ENCODE assay signal across 8 cellular contexts in genomic region chr1:183589836-183590224, GRCh38. TPM values are rescaled to one million over a fixed set of nuclear protein-coding genes. Genes with fewer than 3 reads are reported as not detected.
DNase-seq lines count a peak whose midpoint lies in the region; ATAC-seq and TF ChIP-seq lines count a peak whose summit lies in the region.

No MANE protein-coding gene starts in this region.

- H3K4me1 Mint-ChIP-seq in activated naive CD8-positive, alpha-beta T cell treated with anti-CD3 and anti-CD28 coated beads for 36 hours: peaks cover 19% of the 10 kb centered on the region

- TF ChIP-seq POLR2A in sigmoid colon (IDR thresholded peaks at IDR 0.05) (no peak), body of pancreas (IDR thresholded peaks at IDR 0.05) (no peak)

- H3K4me3 ChIP-seq in sigmoid colon (peak overlapping the region in 2 of 4 donors; percentile 9 to 29), body of pancreas (no peak overlapping the region)

- H3K9me3 ChIP-seq in sigmoid colon (no peaks in the 10 kb centered on the region), body of pancreas (no peaks in the 10 kb centered on the region)

- intact Hi-C loops in sigmoid colon (cut with DNase I) (no loop called here), body of pancreas (cut with DNase I) (no loop called here)

- H3K27ac Mint-ChIP-seq in activated naive CD8-positive, alpha-beta T cell treated with anti-CD3 and anti-CD28 coated beads for 36 hours: peak overlapping the region; percentile 70

- H3K36me3 ChIP-seq in sigmoid colon: no peaks in the 10 kb centered on the region
- H3K36me3 ChIP-seq in body of pancreas (replicated peaks in 1 of 2; ENCODE audit: insufficient read depth in 1 of 2, low read depth in 2 of 2): no peaks in the 10 kb centered on the region

- no peak for TF ChIP-seq EP300 in sigmoid colon (IDR thresholded peaks at IDR 0.05)

- no peaks in the 10 kb centered on the region for H3K9me3 Mint-ChIP-seq in activated naive CD8-positive, alpha-beta T cell treated with anti-CD3 and anti-CD28 coated beads for 36 hours

- H3K4me3 Mint-ChIP-seq in activated naive CD8-positive, alpha-beta T cell treated with anti-CD3 and anti-CD28 coated beads for 36 hours: peak overlapping the region; percentile 44

- DNase-seq in activated naive CD8-positive, alpha-beta T cell treated with anti-CD3 and anti-CD28 coated beads for 36 hours: no peak
- DNase-seq in sigmoid colon (no peak), H4 (ENCODE audit: low spot score) (no peak), pons (ENCODE audit: low spot score) (no peak), middle frontal gyrus (ENCODE audit: extremely low spot score, low spot score) (no peak), body of pancreas (no peak)

- peak; percentile 3 for ATAC-seq in GM18870 (IDR thresholded peaks at IDR 0.05; ENCODE audit: unreplicated experiment)
- peak; percentile 24 for ATAC-seq in HG02642 (IDR thresholded peaks at IDR 0.05; ENCODE audit: poor library complexity, unreplicated experiment)
- no peak for ATAC-seq in body of pancreas

- no peak for TF ChIP-seq CTCF in sigmoid colon (IDR thresholded peaks at IDR 0.05)
- TF ChIP-seq CTCF in body of pancreas (IDR thresholded peaks at IDR 0.05): no peak

- WGBS in sigmoid colon, 2 donors: 86 to 90% methylated on average over 4 of the region's 4 CpGs
- WGBS in body of pancreas, 2 donors: 70 to 73% methylated on average over 4 of the region's 4 CpGs

- H3K36me3 Mint-ChIP-seq in activated naive CD8-positive, alpha-beta T cell treated with anti-CD3 and anti-CD28 coated beads for 36 hours: no peaks in the 10 kb centered on the region

- H3K27me3 Mint-ChIP-seq in activated naive CD8-positive, alpha-beta T cell treated with anti-CD3 and anti-CD28 coated beads for 36 hours: no peaks in the 10 kb centered on the region

- H3K27ac ChIP-seq in sigmoid colon: peak overlapping the region in 3 of 4 donors; percentile 38 to 56 (median 41)
- peak overlapping the region in 1 of 4 donors; percentile 60 for H3K27ac ChIP-seq in body of pancreas

- H3K4me1 ChIP-seq in sigmoid colon (peaks cover 0 to 7% (median 3%) of the 10 kb centered on the region in 4 donors), body of pancreas (no peaks in the 10 kb centered on the region)

- no peaks in the 10 kb centered on the region for H3K27me3 ChIP-seq in sigmoid colon
- H3K27me3 ChIP-seq in body of pancreas: no peaks in the 10 kb centered on the region

RNA-seq across cellular contexts. Expression of gene NCF2, which starts 0.4 kb away (rescaled TPM):
- total RNA-seq in activated naive CD8-positive, alpha-beta T cell treated with anti-CD3 and anti-CD28 coated beads for 36 hours: 1 to 10 TPM; 4.0 to 5.4 TPM
- total RNA-seq in sigmoid colon (10 to 100 TPM in 3 of 4 donors, 1 to 10 TPM in 1; 5.0 to 16.3 (median 12.5) TPM), body of pancreas (1 to 10 TPM; 8.3 to 9.6 TPM)
- polyA plus RNA-seq in sigmoid colon: 1 to 10 TPM; 6.0 to 9.2 (median 7.0) TPM
- 4.1 and 10.2 TPM in 2 replicates for total RNA-seq in H4 (2014; rRNA removed; shearing (Covaris generic))

RNA-seq across cellular contexts. Expression of gene ARPC5, which starts 45.8 kb away (rescaled TPM):
- total RNA-seq in activated naive CD8-positive, alpha-beta T cell treated with anti-CD3 and anti-CD28 coated beads for 36 hours: 100 to 1,000 TPM; 130 to 136 TPM
- total RNA-seq in sigmoid colon (10 to 100 TPM; 57.3 to 95.6 (median 90.1) TPM), body of pancreas (10 to 100 TPM; 29.3 to 52.4 TPM)
- polyA plus RNA-seq in sigmoid colon: 100 to 1,000 TPM; 161 to 278 (median 175) TPM
- total RNA-seq in H4 (2014; rRNA removed; shearing (Covaris generic)): 118 and 158 TPM in 2 replicates
